In the genomic region with DNA sequence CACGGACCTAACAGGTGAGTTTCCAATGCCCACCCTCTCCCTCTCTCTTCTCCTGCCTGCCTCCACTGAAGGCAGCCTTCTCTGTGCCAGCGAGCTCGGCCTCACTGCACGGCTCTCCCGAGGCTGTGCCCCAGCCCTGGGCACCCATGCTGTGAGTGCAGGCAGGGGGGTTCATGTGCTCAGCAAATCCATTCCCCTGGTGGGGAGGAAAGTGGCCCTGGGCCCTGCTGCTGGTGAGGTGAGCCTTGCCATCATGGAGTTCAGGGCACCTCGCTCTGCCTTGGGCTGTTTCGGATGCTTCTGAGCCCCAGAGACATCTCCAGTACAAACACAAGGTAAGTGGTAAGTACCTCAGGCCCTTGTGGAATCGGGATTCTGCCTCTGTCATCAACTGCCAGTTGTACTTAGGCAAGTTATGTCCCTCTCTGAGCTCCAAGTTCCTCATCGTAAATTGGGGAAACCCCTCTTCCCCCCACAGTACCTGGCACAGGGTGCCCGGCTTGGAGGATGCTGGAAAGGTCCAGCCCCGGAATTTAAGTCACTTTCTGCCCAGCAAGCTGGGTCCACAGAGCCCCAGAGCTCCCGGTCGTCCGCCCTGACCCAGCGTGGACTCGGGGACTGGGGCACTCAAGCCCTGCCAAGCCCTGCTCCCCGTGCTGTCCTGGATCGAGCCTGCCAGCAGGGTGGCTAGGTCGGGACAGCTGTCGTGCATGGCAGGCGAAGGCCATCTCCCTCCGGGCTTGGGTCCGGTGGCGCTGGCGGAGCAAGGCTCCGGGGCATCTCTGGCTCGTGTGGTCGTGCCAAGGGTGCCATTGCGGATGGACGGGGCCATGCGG, we compare ENCODE assay signal across 8 cellular contexts. TPM values are rescaled to one million over a fixed set of nuclear protein-coding genes. Genes with fewer than 3 reads are reported as not detected.
DNase-seq lines count a peak whose midpoint lies in the region; ATAC-seq, FAIRE-seq and TF ChIP-seq lines count a peak whose summit lies in the region.

No MANE protein-coding gene starts in this region.

- H3K9ac ChIP-seq in astrocyte (ENCODE audit: low read length), result peak overlapping the region; percentile 74

- H3K9me3 Mint-ChIP-seq in Caco-2 (ENCODE audit: unreplicated experiment), result no peaks in the 10 kb centered on the region
- no peaks in the 10 kb centered on the region for H3K9me3 Mint-ChIP-seq in astrocyte (ENCODE audit: unreplicated experiment)
- H3K9me3 Mint-ChIP-seq in immature natural killer cell, result no peaks in the 10 kb centered on the region
- H3K9me3 Mint-ChIP-seq in stimulated activated naive CD8-positive, alpha-beta T cell treated with anti-CD3 and anti-CD28 coated beads, Interleukin-15, Interleukin-2, amounts not matched to agents 100 ng/mL and 50 ng/mL, for 24 hours, result no peaks in the 10 kb centered on the region

- H2AFZ ChIP-seq in astrocyte (ENCODE audit: low read depth, low read length), result peak overlapping the region; percentile 64

- TF ChIP-seq CTCF in Caco-2 (IDR thresholded peaks at IDR 0.05; ENCODE audit: insufficient read depth in 1 of 2, low read depth in 1 of 2, low read length in 1 of 2, severe bottlenecking in 1 of 2, unreplicated experiment in 1 of 2), result no peak
- no peak for TF ChIP-seq CTCF in astrocyte (IDR thresholded peaks at IDR 0.05; ENCODE audit: insufficient read depth, low read depth, low read length)

- CTCF ChIA-PET in Caco-2 (lab: Charles Lee), result interaction anchor here (0.6 to 1.1 kb wide), 2 partner anchors 10 to 42 kb away, joined by 3 read pairs; a partner anchor contains a TSS

- H3K79me2 ChIP-seq in astrocyte (ENCODE audit: insufficient read depth, low read length), result peaks cover 16% of the 10 kb centered on the region

- H4K20me1 ChIP-seq in astrocyte (ENCODE audit: insufficient read depth, low read length), result peaks cover 22% of the 10 kb centered on the region

- H3K4me2 ChIP-seq in astrocyte (ENCODE audit: low read length), result peak overlapping the region; percentile 90

- DNase-seq in Caco-2 (peak in 1 of 2 experiments; percentile 34), KBM-7 (peak; percentile 29), astrocyte (ENCODE audit: low read depth) (no peak), immature natural killer cell (no peak), erythroblast (lab: John Stamatoyannopoulos, UW) (no peak), NCI-H2029 treated with DMSO at 0.1 percent for 48 hours (lab: John Stamatoyannopoulos, UW) (no peak)

- intact Hi-C loops in Caco-2 (cut with micrococcal nuclease; ENCODE audit: unreplicated experiment), result loop anchor here (2.0 to 5.0 kb wide), 3 partner anchors 74 to 264 kb away; a partner anchor contains a TSS

- H3K9me3 ChIP-seq in Caco-2 (no peaks in the 10 kb centered on the region), astrocyte (ENCODE audit: insufficient read depth, low read depth, low read length) (no peaks in the 10 kb centered on the region)

- no peak for TF ChIP-seq POLR2A in erythroblast (IDR thresholded peaks at IDR 0.05; ENCODE audit: low read length)

- 0 out of 2 replicates have a peak, but pooled peaks cover 6% of the 10 kb centered on the region for H3K4me1 ChIP-seq in Caco-2
- peaks cover 10% of the 10 kb centered on the region for H3K4me1 ChIP-seq in astrocyte (ENCODE audit: insufficient read depth, low read length)

- H3K27ac ChIP-seq in astrocyte (ENCODE audit: low read depth, low read length), result peak overlapping the region; percentile 37

- H3K4me3 ChIP-seq in Caco-2 (ENCODE audit: low read depth, low read length) (peak overlapping the region; percentile 77), astrocyte (ENCODE audit: insufficient read depth, low read depth, low read length) (peak overlapping the region; percentile 74)

- peak; percentile 10 for ATAC-seq in GM21576 (IDR thresholded peaks at IDR 0.05; ENCODE audit: unreplicated experiment)

- POLR2A ChIA-PET in Caco-2 (lab: Charles Lee), result interaction anchor here (2.1 kb wide), 1 partner anchor 42 kb away, joined by 11 read pairs; a partner anchor contains a TSS

- H3K36me3 Mint-ChIP-seq in Caco-2 (ENCODE audit: insufficient read depth, unreplicated experiment), result peaks cover 38% of the 10 kb centered on the region
- H3K36me3 Mint-ChIP-seq in astrocyte (ENCODE audit: low read depth, unreplicated experiment), result peaks cover 3% of the 10 kb centered on the region
- H3K36me3 Mint-ChIP-seq in immature natural killer cell, result no peaks in the 10 kb centered on the region
- no peaks in the 10 kb centered on the region for H3K36me3 Mint-ChIP-seq in stimulated activated naive CD8-positive, alpha-beta T cell treated with anti-CD3 and anti-CD28 coated beads, Interleukin-15, Interleukin-2, amounts not matched to agents 100 ng/mL and 50 ng/mL, for 24 hours (ENCODE audit: low read depth)

- H3K27me3 ChIP-seq in Caco-2 (replicated peaks; ENCODE audit: control insufficient read depth, insufficient read depth, low read length) (no peaks in the 10 kb centered on the region), astrocyte (ENCODE audit: insufficient read depth, low read length) (no peaks in the 10 kb centered on the region)

- in situ Hi-C loops in KBM-7 (cut with MboI; ENCODE audit: low pct_unique_long_range_greater_than_20kb, low sequenced_read_pairs), result no loop called here

- H3K27me3 Mint-ChIP-seq in Caco-2 (ENCODE audit: insufficient read depth, unreplicated experiment) (no peaks in the 10 kb centered on the region), astrocyte (ENCODE audit: low read depth, unreplicated experiment) (no peaks in the 10 kb centered on the region), immature natural killer cell (ENCODE audit: low read depth in 3 of 3) (peaks cover 1 to 13% (median 5%) of the 10 kb centered on the region in 3 donors)
- H3K27me3 Mint-ChIP-seq in stimulated activated naive CD8-positive, alpha-beta T cell treated with anti-CD3 and anti-CD28 coated beads, Interleukin-15, Interleukin-2, amounts not matched to agents 100 ng/mL and 50 ng/mL, for 24 hours, result no peaks in the 10 kb centered on the region

- H3K36me3 ChIP-seq in Caco-2 (ENCODE audit: control insufficient read depth, insufficient read depth, low read length) (no peaks in the 10 kb centered on the region; the same call in 1 of the 2 replicates), astrocyte (ENCODE audit: insufficient read depth, low read length) (peaks cover 11% of the 10 kb centered on the region)

- FAIRE-seq in astrocyte (lab: Jason Lieb, UNC), result no peak

- H3K4me3 Mint-ChIP-seq in Caco-2 (ENCODE audit: unreplicated experiment), result peak overlapping the region; percentile 76
- H3K4me3 Mint-ChIP-seq in astrocyte (ENCODE audit: unreplicated experiment), result peak overlapping the region; percentile 80
- peak overlapping the region; percentile 84 to 88 (median 85) for H3K4me3 Mint-ChIP-seq in immature natural killer cell
- H3K4me3 Mint-ChIP-seq in stimulated activated naive CD8-positive, alpha-beta T cell treated with anti-CD3 and anti-CD28 coated beads, Interleukin-15, Interleukin-2, amounts not matched to agents 100 ng/mL and 50 ng/mL, for 24 hours, result peak overlapping the region; percentile 79

- H3K4me1 Mint-ChIP-seq in Caco-2 (ENCODE audit: low read depth, unreplicated experiment) (no peaks in the 10 kb centered on the region), astrocyte (ENCODE audit: low read depth, unreplicated experiment) (peaks cover 6% of the 10 kb centered on the region), immature natural killer cell (peaks cover 9 to 15% of the 10 kb centered on the region in 2 donors)
- H3K4me1 Mint-ChIP-seq in stimulated activated naive CD8-positive, alpha-beta T cell treated with anti-CD3 and anti-CD28 coated beads, Interleukin-15, Interleukin-2, amounts not matched to agents 100 ng/mL and 50 ng/mL, for 24 hours (ENCODE audit: low read depth), result peaks cover 16% of the 10 kb centered on the region

- TSS peak; percentile 39 for BruUV-seq in Caco-2 (replicated peaks; lab: Mats Ljungman, UMichigan)

- H3K27ac Mint-ChIP-seq in Caco-2 (ENCODE audit: unreplicated experiment), result no peak overlapping the region
- peak overlapping the region; percentile 58 for H3K27ac Mint-ChIP-seq in astrocyte (ENCODE audit: unreplicated experiment)
- peak overlapping the region; percentile 76 to 88 (median 83) for H3K27ac Mint-ChIP-seq in immature natural killer cell
- peak overlapping the region; percentile 77 for H3K27ac Mint-ChIP-seq in stimulated activated naive CD8-positive, alpha-beta T cell treated with anti-CD3 and anti-CD28 coated beads, Interleukin-15, Interleukin-2, amounts not matched to agents 100 ng/mL and 50 ng/mL, for 24 hours

RNA-seq across cellular contexts. Expression of a gene that starts 0.7 kb away (rescaled TPM):
- total RNA-seq in Caco-2 (2022) (27.9 and 31.3 TPM in 2 replicates), astrocyte (42.2 and 43.6 TPM in 2 replicates)
- 100 to 1,000 TPM in 1 of 3 donors, 10 to 100 TPM in 2; 86.5 to 125 (median 99.6) TPM for polyA plus RNA-seq in immature natural killer cell

RNA-seq across cellular contexts. Expression of a gene that starts 41.4 kb away (rescaled TPM):
- total RNA-seq in Caco-2 (2022), result 27.4 and 28.1 TPM in 2 replicates
- 23.7 and 27.2 TPM in 2 replicates for total RNA-seq in astrocyte
- 1 to 10 TPM; 1.4 to 6.4 (median 2.6) TPM for polyA plus RNA-seq in immature natural killer cell

RNA-seq across cellular contexts. Expression of a gene that starts 41.7 kb away (rescaled TPM):
- 0.54 TPM in 1 of 2 replicates, not detected in the other for total RNA-seq in Caco-2 (2022)
- total RNA-seq in astrocyte, result 2.7 and 2.9 TPM in 2 replicates
- polyA plus RNA-seq in immature natural killer cell, result under 1 TPM in 2 of 3 donors, not detected in 1; 0.15 to 0.22 TPM
